ENCODE assay signal across 14 cellular contexts in genomic region chr16:72990571-72990970, GRCh38. TPM values are rescaled to one million over a fixed set of nuclear protein-coding genes. Genes with fewer than 3 reads are reported as not detected.
DNase-seq lines count a peak whose midpoint lies in the region; ATAC-seq, FAIRE-seq and TF ChIP-seq lines count a peak whose summit lies in the region.
"Had no signal": no experiment of that assay in that cellular context is flagged by ENCODE, and none has a peak within 500 bp of the region (broad histone marks: within the 10 kb centered on the region; RNA-seq: fewer than 3 reads in every experiment).

No MANE protein-coding gene starts in this region.

- FAIRE-seq in GM12892 (lab: Jason Lieb, UNC): no peak
- FAIRE-seq: GM19239 had no signal

- peaks cover 40% of the 10 kb centered on the region for H3K4me1 ChIP-seq in foreskin keratinocyte

- ATAC-seq in foreskin keratinocyte (no peak), HG02852 (IDR thresholded peaks at IDR 0.05; ENCODE audit: unreplicated experiment) (no peak)

- TF ChIP-seq CTCF in AG10803 (conservative IDR thresholded peaks at IDR 0.05; ENCODE audit: low read length) (no peak), VCaP (conservative IDR thresholded peaks at IDR 0.05) (no peak), foreskin keratinocyte (conservative IDR thresholded peaks at IDR 0.05) (no peak)

- H3K4me3 ChIP-seq in AG10803 (ENCODE audit: low read length): peak overlapping the region; percentile 52
- peak overlapping the region; percentile 27 for H3K4me3 ChIP-seq in skeletal muscle cell (ENCODE audit: low read depth, low read length)

- H3K27me3 ChIP-seq in foreskin keratinocyte: no peaks in the 10 kb centered on the region

- no peak for TF ChIP-seq POLR2A in GM12892 (IDR thresholded peaks at IDR 0.05; ENCODE audit: low read depth, low read length)

- no peak for DNase-seq in AG10803 (ENCODE audit: low read depth)
- DNase-seq in foreskin keratinocyte: no peak
- DNase-seq in skeletal muscle cell (ENCODE audit: low read depth): no peak
- DNase-seq in DMS79 (lab: John Stamatoyannopoulos, UW): no peak
- DNase-seq in GM12892 (ENCODE audit: insufficient read length): no peak
- DNase-seq in NCI-H345 (lab: John Stamatoyannopoulos, UW): no peak
- DNase-seq: activated CD4-positive, alpha-beta T cell treated with anti-CD3 and anti-CD28 coated beads, Interleukin-2, amount 50 U/mL, for 4 hours; activated naive CD4-positive, alpha-beta T cell treated with anti-CD3 and anti-CD28 coated beads, Interleukin-2, amount 50 U/mL, for 16 hours; immature natural killer cell; NCI-H82; T-helper 1 cell had no signal

- H3K27ac ChIP-seq in VCaP: peak overlapping the region; percentile 95
- H3K27ac ChIP-seq in foreskin keratinocyte: peak overlapping the region; percentile 90

RNA-seq across cellular contexts. Expression of gene ZFHX3, which starts 57.4 kb away (rescaled TPM):
- 5.9 and 8.9 TPM in 2 replicates for total RNA-seq in foreskin keratinocyte
- polyA plus RNA-seq in foreskin keratinocyte: 1.1 and 1.2 TPM in 2 replicates
- 4.2 TPM for polyA plus RNA-seq in GM12892 (2012; ENCODE audit: missing spikeins)
